Comparison of ENCODE assay signal across 8 cellular contexts in genomic region chr19:48720613-48721296, GRCh38. TPM values are rescaled to one million over a fixed set of nuclear protein-coding genes. Genes with fewer than 3 reads are reported as not detected.
DNase-seq lines count a peak whose midpoint lies in the region; ATAC-seq and TF ChIP-seq lines count a peak whose summit lies in the region.

No MANE protein-coding gene starts in this region.

- H3K36me3 ChIP-seq in heart right ventricle, result peaks cover 0 to 49% (median 4%) of the 10 kb centered on the region in 9 donors
- no peaks in the 10 kb centered on the region for H3K36me3 ChIP-seq in upper lobe of right lung

- ATAC-seq in HG02610 (IDR thresholded peaks at IDR 0.05; ENCODE audit: unreplicated experiment), result peak; percentile 76
- peak; percentile 97 for ATAC-seq in activated naive CD8-positive, alpha-beta T cell treated with anti-CD3 and anti-CD28 coated beads, Interleukin-2, amount 10 ng/mL, durations not matched to agents 7 days and 5 days (ENCODE audit: low read depth)
- ATAC-seq in heart right ventricle, result peak; percentile 78 to 87 (median 82)
- peak; percentile 93 for ATAC-seq in upper lobe of right lung

- intact Hi-C loops in heart right ventricle (cut with DNase I), result no loop called here
- intact Hi-C loops in posterior vena cava (cut with DNase I), result no loop called here
- intact Hi-C loops in upper lobe of right lung (cut with DNase I), result no loop called here

- peak overlapping the region; percentile 74 to 89 (median 84) for H3K27ac ChIP-seq in heart right ventricle
- H3K27ac ChIP-seq in upper lobe of right lung, result peak overlapping the region; percentile 84

- H3K36me3 Mint-ChIP-seq in activated naive CD8-positive, alpha-beta T cell treated with anti-CD3 and anti-CD28 coated beads, Interleukin-2, amount 10 ng/mL, durations not matched to agents 7 days and 5 days, result peaks cover 11% of the 10 kb centered on the region

- CTCF ChIA-PET in GM10248 (lab: Yijun Ruan, JAX), result interaction anchor here (1.0 to 2.4 kb wide), 3 partner anchors 18 to 121 kb away, joined by 3 to 7 read pairs (median 3); no protein-coding TSS in a partner anchor

- POLR2A ChIA-PET in GM10248 (lab: Yijun Ruan, JAX), result interaction anchor here (0.5 to 1.7 kb wide), 3 partner anchors 122 to 1880 kb away, joined by 3 to 11 read pairs (median 3); partner anchors contain the start of gene PPP1R15A
- POLR2A ChIA-PET in activated naive CD8-positive, alpha-beta T cell treated with anti-CD3 and anti-CD28 coated beads, Interleukin-2, amount 10 ng/mL, durations not matched to agents 7 days and 5 days (lab: Charles Lee), result interaction anchor here (0.7 to 1.5 kb wide), 5 partner anchors 18 to 101 kb away, joined by 3 to 4 read pairs (median 4); partner anchors contain the start of genes RPL18 and SPHK2

- peak overlapping the region; percentile 94 for H3K27ac Mint-ChIP-seq in activated naive CD8-positive, alpha-beta T cell treated with anti-CD3 and anti-CD28 coated beads, Interleukin-2, amount 10 ng/mL, durations not matched to agents 7 days and 5 days

- peaks cover 1% of the 10 kb centered on the region for H3K27me3 Mint-ChIP-seq in activated naive CD8-positive, alpha-beta T cell treated with anti-CD3 and anti-CD28 coated beads, Interleukin-2, amount 10 ng/mL, durations not matched to agents 7 days and 5 days

- H3K9me3 ChIP-seq in heart right ventricle, result peaks cover 0 to 2% (median 0%) of the 10 kb centered on the region in 11 donors
- H3K9me3 ChIP-seq in upper lobe of right lung, result no peaks in the 10 kb centered on the region

- TF ChIP-seq CTCF in GM10248 (IDR thresholded peaks at IDR 0.05; ENCODE audit: control extremely low read depth, extremely low read depth, low read depth, missing control alignments) (no peak), heart right ventricle (IDR thresholded peaks at IDR 0.05) (no peak), upper lobe of right lung (IDR thresholded peaks at IDR 0.05) (no peak)

- peaks cover 27 to 96% (median 56%) of the 10 kb centered on the region in 9 donors for H3K4me1 ChIP-seq in heart right ventricle
- peaks cover 29% of the 10 kb centered on the region for H3K4me1 ChIP-seq in upper lobe of right lung

- peaks cover 8% of the 10 kb centered on the region for H3K9me3 Mint-ChIP-seq in activated naive CD8-positive, alpha-beta T cell treated with anti-CD3 and anti-CD28 coated beads, Interleukin-2, amount 10 ng/mL, durations not matched to agents 7 days and 5 days

- H3K4me1 Mint-ChIP-seq in activated naive CD8-positive, alpha-beta T cell treated with anti-CD3 and anti-CD28 coated beads, Interleukin-2, amount 10 ng/mL, durations not matched to agents 7 days and 5 days, result peaks cover 17% of the 10 kb centered on the region

- H3K4me3 Mint-ChIP-seq in activated naive CD8-positive, alpha-beta T cell treated with anti-CD3 and anti-CD28 coated beads, Interleukin-2, amount 10 ng/mL, durations not matched to agents 7 days and 5 days, result peak overlapping the region; percentile 88

- H3K27me3 ChIP-seq in heart right ventricle, result no peaks in the 10 kb centered on the region
- H3K27me3 ChIP-seq in upper lobe of right lung, result no peaks in the 10 kb centered on the region

- DNase-seq in GM10248 (ENCODE audit: extremely low spot score) (peak; percentile 96), NCI-H1105 (lab: John Stamatoyannopoulos, UW) (peak; percentile 97), SKM-1 (lab: John Stamatoyannopoulos, UW; ENCODE audit: unreplicated experiment) (peak; percentile 68), heart right ventricle (peak; percentile 97 to 98), posterior vena cava (ENCODE audit: low spot score) (peak; percentile 99), upper lobe of right lung (peak; percentile 99)
- DNase-seq in activated naive CD8-positive, alpha-beta T cell treated with anti-CD3 and anti-CD28 coated beads, Interleukin-2, amount 10 ng/mL, durations not matched to agents 7 days and 5 days, result peak; percentile 87

- peak overlapping the region in 9 of 10 donors; percentile 26 to 62 (median 54) for H3K4me3 ChIP-seq in heart right ventricle
- peak overlapping the region; percentile 63 for H3K4me3 ChIP-seq in upper lobe of right lung

- WGBS in heart right ventricle, 2 donors, result 21 to 30% methylated on average over 42 of the region's 42 CpGs

RNA-seq across cellular contexts. Expression of gene MAMSTR, which starts 1.2 kb away (rescaled TPM):
- total RNA-seq in activated naive CD8-positive, alpha-beta T cell treated with anti-CD3 and anti-CD28 coated beads, Interleukin-2, amount 10 ng/mL, durations not matched to agents 7 days and 5 days, result 1 to 10 TPM; 1.5 to 2.1 TPM
- 1 to 10 TPM; 1.9 to 7.5 (median 3.4) TPM for total RNA-seq in heart right ventricle
- polyA plus RNA-seq in heart right ventricle, result 1 to 10 TPM; 2.4 to 6.4 TPM
- total RNA-seq in posterior vena cava, result 1 to 10 TPM in 1 of 2 donors, under 1 TPM in 1; 0.90 to 1.1 TPM
- total RNA-seq in upper lobe of right lung, result 1.2 TPM

RNA-seq across cellular contexts. Expression of gene RASIP1, which starts 19.7 kb away (rescaled TPM):
- total RNA-seq in activated naive CD8-positive, alpha-beta T cell treated with anti-CD3 and anti-CD28 coated beads, Interleukin-2, amount 10 ng/mL, durations not matched to agents 7 days and 5 days, result not detected
- total RNA-seq in heart right ventricle (10 to 100 TPM; 13.6 to 23.5 (median 15.4) TPM), posterior vena cava (10 to 100 TPM; 13.8 to 19.2 TPM), upper lobe of right lung (54.5 TPM)
- polyA plus RNA-seq in heart right ventricle, result 10 to 100 TPM; 19.9 to 27.3 TPM

RNA-seq across cellular contexts. Expression of gene FUT2, which starts 25.0 kb away (rescaled TPM):
- not detected for total RNA-seq in activated naive CD8-positive, alpha-beta T cell treated with anti-CD3 and anti-CD28 coated beads, Interleukin-2, amount 10 ng/mL, durations not matched to agents 7 days and 5 days
- total RNA-seq in heart right ventricle (not detected), posterior vena cava (not detected), upper lobe of right lung (0.81 TPM)
- polyA plus RNA-seq in heart right ventricle, result under 1 TPM in 1 of 2 donors, not detected in 1; 0.07 TPM

RNA-seq across cellular contexts. Expression of gene IZUMO1, which starts 26.0 kb away (rescaled TPM):
- not detected for total RNA-seq in activated naive CD8-positive, alpha-beta T cell treated with anti-CD3 and anti-CD28 coated beads, Interleukin-2, amount 10 ng/mL, durations not matched to agents 7 days and 5 days
- under 1 TPM in 9 of 10 donors, not detected in 1; 0.12 to 0.95 (median 0.68) TPM for total RNA-seq in heart right ventricle
- 1 to 10 TPM in 1 of 2 donors, under 1 TPM in 1; 0.39 to 1.3 TPM for polyA plus RNA-seq in heart right ventricle
- under 1 TPM; 0.52 to 0.56 TPM for total RNA-seq in posterior vena cava
- total RNA-seq in upper lobe of right lung, result 3.8 TPM

RNA-seq across cellular contexts. Expression of gene FUT1, which starts 31.7 kb away (rescaled TPM):
- under 1 TPM; 0.14 to 0.22 TPM for total RNA-seq in activated naive CD8-positive, alpha-beta T cell treated with anti-CD3 and anti-CD28 coated beads, Interleukin-2, amount 10 ng/mL, durations not matched to agents 7 days and 5 days
- total RNA-seq in heart right ventricle (1 to 10 TPM; 1.8 to 5.7 (median 2.7) TPM), posterior vena cava (1 to 10 TPM; 1.5 to 2.1 TPM), upper lobe of right lung (19.9 TPM)
- 1 to 10 TPM; 2.2 to 5.4 TPM for polyA plus RNA-seq in heart right ventricle

Comparison
In these comparisons a context has a peak if more than half of its experiments do, and no peak if none do; other contexts are left out.
1. Peak in every context shown above with its lines: DNase-seq, ATAC-seq, H3K4me3 ChIP-seq and H3K27ac ChIP-seq.
2. RNA of gene RASIP1, which starts 19.7 kb away (total RNA-seq): 54.5 TPM in upper lobe of right lung (single experiment), 13.8 to 19.2 TPM in posterior vena cava and 13.6 to 23.5 TPM in heart right ventricle; not detected in activated naive CD8-positive, alpha-beta T cell treated with anti-CD3 and anti-CD28 coated beads, Interleukin-2, amount 10 ng/mL, durations not matched to agents 7 days and 5 days; every median in the first group is over 10 times any median in the second.